ENCODE assay signal across 29 cellular contexts in the genomic region with DNA sequence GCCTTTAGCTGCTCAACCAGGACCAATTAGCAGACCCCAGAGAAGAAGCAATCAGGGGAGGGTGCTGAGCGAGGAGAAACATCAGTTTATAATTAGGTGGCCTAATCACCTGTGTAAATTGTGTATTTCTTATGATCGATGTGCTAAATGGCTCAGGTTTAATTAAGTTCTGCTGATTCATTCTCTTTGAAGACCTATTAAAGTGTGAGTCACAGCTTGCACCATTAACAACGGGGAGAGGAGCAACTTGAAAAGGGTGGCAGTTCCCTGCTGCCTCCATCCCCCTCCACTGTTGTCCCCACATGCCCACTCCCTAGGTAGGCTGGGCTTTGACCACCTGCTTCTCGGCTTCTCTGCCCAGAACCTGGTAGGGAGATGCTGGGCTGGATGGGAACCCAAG. TPM values are rescaled to one million over a fixed set of nuclear protein-coding genes. Genes with fewer than 3 reads are reported as not detected.
DNase-seq lines count a peak whose midpoint lies in the region; ATAC-seq, FAIRE-seq and TF ChIP-seq lines count a peak whose summit lies in the region.
"Had no signal": no experiment of that assay in that cellular context is flagged by ENCODE, and none has a peak within 500 bp of the region (broad histone marks: within the 10 kb centered on the region; RNA-seq: fewer than 3 reads in every experiment).

No MANE protein-coding gene starts in this region.

- H2BK12ac ChIP-seq in H1 (ENCODE audit: low read depth, low read length), result no peak overlapping the region

- FAIRE-seq in H1 (lab: Jason Lieb, UNC), result no peak
- FAIRE-seq: D721Med, G401.6, HepG2 had no signal

- BruUV-seq in mammary epithelial cell (replicated peaks; lab: Mats Ljungman, UMichigan), result no TSS peak

- CTCF ChIA-PET in mammary epithelial cell (lab: Charles Lee; ENCODE audit: low non-redundant PET), result no interaction called here
- CTCF ChIA-PET in H1 (lab: Charles Lee; ENCODE audit: partially characterized antibody), result interaction anchor here (0.7 to 1.1 kb wide), 3 partner anchors 12 to 80 kb away, joined by 3 to 4 read pairs (median 3); no protein-coding TSS in a partner anchor

- H3K9ac ChIP-seq in mammary epithelial cell (ENCODE audit: insufficient read depth, low read length) (no peak overlapping the region), H1 (replicated peaks in 1 of 4; ENCODE audit: extremely low read depth in 1 of 4, low read depth in 3 of 4, low read length in 3 of 4) (no peak overlapping the region)

- H3K79me2 ChIP-seq in mammary epithelial cell (ENCODE audit: insufficient read depth, low read length), result no peaks in the 10 kb centered on the region
- no peaks in the 10 kb centered on the region for H3K79me2 ChIP-seq in H1 (ENCODE audit: control insufficient read depth in 1 of 2, insufficient read depth in 2 of 2, low read length in 2 of 2)

- H3K9me3 ChIP-seq in mammary epithelial cell (replicated peaks; ENCODE audit: insufficient read depth, low read length) (peaks cover 2% of the 10 kb centered on the region), breast epithelium (no peaks in the 10 kb centered on the region), H1 (ENCODE audit: insufficient read depth in 2 of 2, low read depth in 1 of 2, low read length in 1 of 2) (no peaks in the 10 kb centered on the region)
- H3K9me3 ChIP-seq: SJCRH30 had no signal

- H2BK15ac ChIP-seq in H1 (ENCODE audit: low read length), result no peak overlapping the region

- no peak for TF ChIP-seq EP300 in H1 (IDR thresholded peaks at IDR 0.05; ENCODE audit: borderline replicate concordance in 1 of 2, low read depth in 2 of 2, low read length in 2 of 2)

- intact Hi-C loops in mammary epithelial cell (cut with micrococcal nuclease), result no loop called here
- intact Hi-C loops in breast epithelium (cut with DNase I; ENCODE audit: low total_unique reads), result no loop called here
- intact Hi-C loops in dorsolateral prefrontal cortex (cut with DNase I), result no loop called here

- H3K4me3 ChIP-seq in mammary epithelial cell (replicated peaks in 1 of 3; ENCODE audit: insufficient read depth in 1 of 3, low read depth in 2 of 3, low read length in 3 of 3) (no peak overlapping the region), breast epithelium (no peak overlapping the region), H1 (ENCODE audit: extremely low read depth in 1 of 4, insufficient read depth in 2 of 4, low read depth in 3 of 4, low read length in 4 of 4) (no peak overlapping the region), dorsolateral prefrontal cortex (no peak overlapping the region)
- H3K4me3 ChIP-seq: PC-9, SJCRH30 had no signal

- POLR2A ChIA-PET in H1 (lab: Charles Lee; ENCODE audit: partially characterized antibody), result no interaction called here

- dilution Hi-C loops in mammary epithelial cell (cut with HindIII; ENCODE audit: low sequenced_read_pairs), result loop anchor here (5.0 kb wide), 1 partner anchor 36 kb away; no protein-coding TSS in a partner anchor

- in situ Hi-C loops in mammary epithelial cell (cut with MboI; ENCODE audit: low sequenced_read_pairs in 2 of 2), result no loop called here

- 31% methylated on average over 4 of the region's 4 CpGs for WGBS in mammary epithelial cell (ENCODE audit: low coverage, missing lambda C conversion rate)
- WGBS in H1 (ENCODE audit: extremely low coverage in 1 of 2, insufficient coverage in 1 of 2, insufficient read length in 1 of 2, insufficient replicate concordance in 2 of 2, low coverage in 1 of 2, low lambda C conversion rate in 2 of 2, missing lambda C conversion rate in 1 of 2), 2 experiments, result 82% methylated on average over 4 of the region's 4 CpGs; no CpG with 5 or more reads in 1 of the 2 experiments

- no peak overlapping the region for H3K14ac ChIP-seq in H1 (ENCODE audit: insufficient read length)

- H3K4me2 ChIP-seq in mammary epithelial cell (ENCODE audit: insufficient read depth, low read depth, low read length) (no peak overlapping the region), H1 (ENCODE audit: insufficient read depth in 1 of 2, low read depth in 2 of 2, low read length in 2 of 2) (no peak overlapping the region)
- H3K4me2 ChIP-seq: PC-9 had no signal

- no peak overlapping the region for H3K27ac ChIP-seq in mammary epithelial cell (ENCODE audit: insufficient read depth, low read depth, low read length)
- no peak overlapping the region for H3K27ac ChIP-seq in breast epithelium
- no peak overlapping the region for H3K27ac ChIP-seq in H1 (ENCODE audit: low read depth, low read length)
- no peak overlapping the region for H3K27ac ChIP-seq in dorsolateral prefrontal cortex
- H3K27ac ChIP-seq: PC-9, SJCRH30 had no signal

- H4K5ac ChIP-seq in H1 (ENCODE audit: insufficient read length, low read depth, low read length), result no peak overlapping the region

- no peak overlapping the region for H3K23ac ChIP-seq in H1 (ENCODE audit: insufficient read length)

- TF ChIP-seq POLR2A in breast epithelium (IDR thresholded peaks at IDR 0.05) (no peak), H1 (IDR thresholded peaks at IDR 0.05; ENCODE audit: control extremely low read depth in 1 of 2, low read depth in 2 of 2, low read length in 2 of 2) (no peak)

- TF ChIP-seq RAD21 in H1 (IDR thresholded peaks at IDR 0.05 in 1 of 2, conservative IDR thresholded peaks at IDR 0.05 in 1 of 2; ENCODE audit: low read depth in 2 of 2, low read length in 2 of 2), result no peak

- H3K4me1 ChIP-seq in mammary epithelial cell (ENCODE audit: insufficient read depth, low read length) (no peaks in the 10 kb centered on the region), breast epithelium (no peaks in the 10 kb centered on the region), H1 (replicated peaks in 1 of 4; ENCODE audit: control insufficient read depth in 3 of 4, insufficient read depth in 4 of 4, low read length in 3 of 4) (no peaks in the 10 kb centered on the region)
- H3K4me1 ChIP-seq: SJCRH30 had no signal

- no peak overlapping the region for H3K4ac ChIP-seq in H1 (replicated peaks; ENCODE audit: insufficient read length, low read depth, low read length)

- no peak overlapping the region for H3K18ac ChIP-seq in H1 (ENCODE audit: extremely low read depth, low read length)

- H2AK5ac ChIP-seq in H1 (ENCODE audit: low read depth, low read length), result no peak overlapping the region

- H3K79me1 ChIP-seq in H1 (ENCODE audit: low read depth, low read length), result no peaks in the 10 kb centered on the region

- H2BK5ac ChIP-seq in H1 (ENCODE audit: low read depth, low read length), result no peak overlapping the region

- H3K23me2 ChIP-seq in H1 (ENCODE audit: low read depth, low read length), result no peaks in the 10 kb centered on the region

- no peaks in the 10 kb centered on the region for H3K36me3 ChIP-seq in mammary epithelial cell (ENCODE audit: insufficient read depth, low read length)
- H3K36me3 ChIP-seq in breast epithelium, result no peaks in the 10 kb centered on the region
- H3K36me3 ChIP-seq in H1 (ENCODE audit: control insufficient read depth in 2 of 4, insufficient read depth in 4 of 4, low read length in 3 of 4), result no peaks in the 10 kb centered on the region
- H3K36me3 ChIP-seq: SJCRH30 had no signal

- H2AFZ ChIP-seq in mammary epithelial cell (ENCODE audit: low read depth, low read length), result no peak overlapping the region
- H2AFZ ChIP-seq in H1 (ENCODE audit: low read length), result no peak overlapping the region
- H2AFZ ChIP-seq: PC-9 had no signal

- H4K20me1 ChIP-seq in mammary epithelial cell (ENCODE audit: insufficient read depth, low read length) (no peaks in the 10 kb centered on the region), H1 (replicated peaks in 1 of 2; ENCODE audit: control insufficient read depth in 1 of 2, insufficient read depth in 2 of 2, low read length in 2 of 2) (no peaks in the 10 kb centered on the region)

- no peak overlapping the region for H3K56ac ChIP-seq in H1 (replicated peaks; ENCODE audit: insufficient read length, low read depth, low read length)

- H4K91ac ChIP-seq in H1 (replicated peaks; ENCODE audit: insufficient read length, low read length), result no peak overlapping the region

- H3K27me3 ChIP-seq in mammary epithelial cell (ENCODE audit: insufficient read depth, low read length) (no peaks in the 10 kb centered on the region), breast epithelium (peaks cover 0 to 9% of the 10 kb centered on the region in 2 donors), H1 (replicated peaks in 1 of 4; ENCODE audit: control insufficient read depth in 3 of 4, extremely low read depth in 1 of 4, insufficient read depth in 3 of 4, low read length in 3 of 4) (no peaks in the 10 kb centered on the region; a peak in 2 of 7 replicates), dorsolateral prefrontal cortex (peaks cover 0 to 10% (median 0%) of the 10 kb centered on the region in 45 donors)
- H3K27me3 ChIP-seq: SJCRH30 had no signal

- no peak for ATAC-seq in GM19467 (IDR thresholded peaks at IDR 0.05; ENCODE audit: unreplicated experiment)
- ATAC-seq: HepG2, Right ventricle myocardium inferior, SK-N-SH treated with all-trans-retinoic acid at 6 μM for 48 hours had no signal

- peak overlapping the region; percentile 6; the same call in 1 of the 2 replicates for H4K8ac ChIP-seq in H1 (ENCODE audit: extremely low read depth, insufficient read depth, low read length)

- no peak overlapping the region for H2BK120ac ChIP-seq in H1 (replicated peaks; ENCODE audit: low read depth, low read length)

- H2BK20ac ChIP-seq in H1 (ENCODE audit: low read length), result no peak overlapping the region

- TF ChIP-seq CTCF in mammary epithelial cell (conservative IDR thresholded peaks at IDR 0.05 in 1 of 2, IDR thresholded peaks at IDR 0.05 in 1 of 2; ENCODE audit: extremely low read depth in 1 of 2, insufficient read depth in 1 of 2, low read depth in 1 of 2, low read length in 2 of 2) (no peak), breast epithelium (IDR thresholded peaks at IDR 0.05) (no peak), H1 (IDR thresholded peaks at IDR 0.05; ENCODE audit: control extremely low read depth in 1 of 3, insufficient read depth in 1 of 3, low read depth in 1 of 3, low read length in 3 of 3) (no peak), dorsolateral prefrontal cortex (IDR thresholded peaks at IDR 0.05 in 54 of 56, conservative IDR thresholded peaks at IDR 0.05 in 2 of 56; ENCODE audit: low read depth in 1 of 56, partially characterized antibody in 56 of 56) (no peak)

- peak; percentile 24 for DNase-seq in mammary epithelial cell
- no peak for DNase-seq in breast epithelium (ENCODE audit: low spot score in 2 of 2)
- DNase-seq in NCI-H146 (lab: John Stamatoyannopoulos, UW), result peak; percentile 65
- no peak for DNase-seq in H1 (ENCODE audit: low read depth in 1 of 2, low spot score in 2 of 2)
- no peak for DNase-seq in dorsolateral prefrontal cortex
- DNase-seq in activated CD4-positive, alpha-beta T cell treated with anti-CD3 and anti-CD28 coated beads, Interleukin-2, amount 50 U/mL, for 48 hours, result no peak
- DNase-seq: CD4-positive, CD25-positive, alpha-beta regulatory T cell; DMS53; GOT3; HCEC 1CT; Kasumi-1; MV-4-11; NCI-H1105 treated with DMSO at 0.1 percent for 48 hours; NCI-H2107; NCI-H524; NCI-H774; PC-9; SJCRH30 had no signal

RNA-seq across cellular contexts. Expression of gene ISX, which starts 10.7 kb away (rescaled TPM):
- total RNA-seq in mammary epithelial cell (not detected), breast epithelium (under 1 TPM in 1 of 3 donors, not detected in 2; under 0.01 TPM), dorsolateral prefrontal cortex (not detected)
- polyA plus RNA-seq in mammary epithelial cell (not detected), H1 (2011; rRNA removed) (not detected in 2 replicates)
- not detected for polyA minus RNA-seq in mammary epithelial cell
- total RNA-seq in H1 (2021; fragmentation: NEBNext Ultra II Directional; extraction: Animal tissue kit (Norgen Biotek cat#: 25700)), result not detected in 2 replicates
- polyA plus RNA-seq in H1 (2011; cell fraction: cytosol; rRNA removed), result not detected
- not detected for polyA plus RNA-seq in H1 (2011; cell fraction: nucleus; rRNA removed)
- not detected in 4 replicates for polyA plus RNA-seq in H1 (2012, experiment 1 of 2)
- polyA plus RNA-seq in H1 (2012, experiment 2 of 2), result not detected
- polyA plus RNA-seq in H1 (2013, experiment 1 of 2), result not detected
- not detected for polyA plus RNA-seq in H1 (2013, experiment 2 of 2)
- polyA minus RNA-seq in H1 (2011; rRNA and poly(A)+ RNA removed), result not detected in 2 replicates
- polyA minus RNA-seq in H1 (2011; cell fraction: cytosol; rRNA and poly(A)+ RNA removed), result not detected
- polyA minus RNA-seq in H1 (2011; cell fraction: nucleus; rRNA and poly(A)+ RNA removed), result not detected
- total RNA-seq: A172; CD4-positive, CD25-positive, alpha-beta regulatory T cell; HT1080; MCF 10A; PC-9; Right ventricle myocardium inferior; RPMI7951; SJCRH30 had no signal
- polyA plus RNA-seq: BJ; CD4-positive, CD25-positive, alpha-beta regulatory T cell had no signal

Comparison
In these comparisons a context has a peak if more than half of its experiments do, and no peak if none do; other contexts are left out.
1. DNase-seq: peak in mammary epithelial cell (single experiment) and NCI-H146 (single experiment); none in breast epithelium (0 of 2), H1 (0 of 2), dorsolateral prefrontal cortex (0 of 10) and activated CD4-positive, alpha-beta T cell treated with anti-CD3 and anti-CD28 coated beads, Interleukin-2, amount 50 U/mL, for 48 hours (0 of 2).